ENCODE assay signal across 9 cellular contexts in genomic region chr17:3891626-3892094, GRCh38. TPM values are rescaled to one million over a fixed set of nuclear protein-coding genes. Genes with fewer than 3 reads are reported as not detected.
DNase-seq lines count a peak whose midpoint lies in the region; ATAC-seq and TF ChIP-seq lines count a peak whose summit lies in the region.
"Had no signal": no experiment of that assay in that cellular context is flagged by ENCODE, and none has a peak within 500 bp of the region (broad histone marks: within the 10 kb centered on the region; RNA-seq: fewer than 3 reads in every experiment).

No MANE protein-coding gene starts in this region.

- peak overlapping the region; percentile 45 to 97 (median 94) for H3K27ac Mint-ChIP-seq in naive B cell

- H3K4me3 Mint-ChIP-seq in naive B cell: peak overlapping the region; percentile 64 to 93 (median 84)

- TF ChIP-seq CTCF in AG04449 (IDR thresholded peaks at IDR 0.05; ENCODE audit: insufficient read depth, low read length, missing control alignments) (no peak), HL-60 (IDR thresholded peaks at IDR 0.05; ENCODE audit: insufficient read depth, low read length) (no peak), cardiac fibroblast (IDR thresholded peaks at IDR 0.05; ENCODE audit: low read depth, low read length) (no peak)

- no peaks in the 10 kb centered on the region for H3K36me3 Mint-ChIP-seq in naive B cell

- DNase-seq in AG04449 (ENCODE audit: low read depth, low spot score) (no peak), HL-60 (ENCODE audit: low read depth in 1 of 2, low spot score in 1 of 2) (no peak), cardiac fibroblast (ENCODE audit: low read depth in 2 of 2) (no peak), naive B cell (no peak), RPMI8226 (no peak), sciatic nerve (ENCODE audit: low spot score) (no peak), NCI-H345 treated with DMSO at 0.1 percent for 48 hours (lab: John Stamatoyannopoulos, UW; ENCODE audit: unreplicated experiment) (no peak), NCI-H187 (lab: John Stamatoyannopoulos, UW) (no peak)

- H3K4me3 ChIP-seq in AG04449 (ENCODE audit: low read depth, low read length): peak overlapping the region; percentile 70
- peak overlapping the region; percentile 60 for H3K4me3 ChIP-seq in HL-60 (replicated peaks; ENCODE audit: insufficient read depth, low read length)
- peak overlapping the region; percentile 61 to 64 for H3K4me3 ChIP-seq in cardiac fibroblast (replicated peaks in 1 of 2; ENCODE audit: low read depth in 2 of 2, low read length in 2 of 2)

- POLR2A ChIA-PET in AG04449 (lab: Yijun Ruan, JAX): no interaction called here

- no peak for ATAC-seq in naive B cell (ENCODE audit: low read depth in 2 of 2)
- no peak for ATAC-seq in sciatic nerve

- H3K27me3 ChIP-seq in HL-60 (ENCODE audit: insufficient read depth, poor library complexity, severe bottlenecking): no peaks in the 10 kb centered on the region

- H3K27ac ChIP-seq in HL-60 (replicated peaks): no peak overlapping the region

- H3K4me1 Mint-ChIP-seq in naive B cell: peaks cover 52 to 54% (median 53%) of the 10 kb centered on the region in 3 donors

- intact Hi-C loops in sciatic nerve (cut with DNase I): no loop called here

- no peaks in the 10 kb centered on the region for H3K9me3 Mint-ChIP-seq in naive B cell

- CTCF ChIA-PET in AG04449 (lab: Yijun Ruan, JAX): interaction anchor here (0.8 to 4.5 kb wide), 3 partner anchors 22 to 153 kb away, joined by 3 to 21 read pairs (median 8); no protein-coding TSS in a partner anchor

- H3K27me3 Mint-ChIP-seq in naive B cell: no peaks in the 10 kb centered on the region

RNA-seq across cellular contexts. Expression of gene CAMKK1, which starts 1.2 kb away (rescaled TPM):
- polyA plus RNA-seq in naive B cell (ENCODE audit: low read depth in 6 of 6): 1 to 10 TPM in 4 of 6 donors, under 1 TPM in 2; 0.69 to 1.4 (median 1.1) TPM
- total RNA-seq in sciatic nerve: 7.7 TPM

RNA-seq across cellular contexts. Expression of gene P2RX1, which starts 24.6 kb away (rescaled TPM):
- polyA plus RNA-seq in naive B cell (ENCODE audit: low read depth in 6 of 6): 10 to 100 TPM in 5 of 6 donors, 1 to 10 TPM in 1; 2.3 to 20.2 (median 15.1) TPM
- 7.3 TPM for total RNA-seq in sciatic nerve
- total RNA-seq: M059J had no signal

RNA-seq across cellular contexts. Expression of gene NCBP3, which starts 45.6 kb away (rescaled TPM):
- 10 to 100 TPM in 5 of 6 donors, 1 to 10 TPM in 1; 9.4 to 34.1 (median 13.2) TPM for polyA plus RNA-seq in naive B cell (ENCODE audit: low read depth in 6 of 6)
- total RNA-seq in sciatic nerve: 42.3 TPM
